11 cellular contexts compared by ENCODE assay signal in the genomic region with DNA sequence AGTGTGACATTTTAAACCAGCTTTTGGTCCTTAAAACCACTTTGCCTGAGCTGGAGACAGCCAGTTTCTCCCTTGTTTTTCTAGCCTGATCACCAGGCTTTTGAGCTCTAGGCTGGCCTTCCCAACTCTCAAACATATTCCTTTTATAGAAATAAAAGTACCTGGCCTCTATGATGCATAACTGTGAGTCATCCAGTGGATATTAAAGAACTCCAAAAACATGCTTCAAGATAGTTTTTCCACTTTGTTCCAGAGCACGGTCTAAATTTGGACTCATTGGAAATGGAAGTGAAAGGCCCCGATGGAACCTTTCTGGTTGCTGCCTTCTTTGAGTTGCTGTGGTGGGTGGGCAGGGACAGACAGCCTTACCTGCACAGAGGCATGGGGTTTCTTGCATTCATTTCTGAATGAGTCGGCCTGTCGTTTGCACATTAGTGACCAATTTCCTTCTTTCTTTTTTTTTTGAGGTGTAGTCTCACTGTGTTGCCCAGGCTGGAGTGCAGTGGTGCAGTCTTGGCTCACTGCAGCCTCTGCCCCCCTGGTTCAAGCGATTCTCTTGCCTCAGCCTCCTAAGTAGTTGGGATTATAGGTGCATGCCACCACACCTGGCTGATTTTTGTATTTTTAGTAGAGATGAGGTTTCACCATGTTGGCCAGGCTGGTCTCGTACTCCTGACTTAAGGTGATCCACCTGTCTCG. TPM values are rescaled to one million over a fixed set of nuclear protein-coding genes. Genes with fewer than 3 reads are reported as not detected.
DNase-seq lines count a peak whose midpoint lies in the region; FAIRE-seq and TF ChIP-seq lines count a peak whose summit lies in the region.
"Had no signal": no experiment of that assay in that cellular context is flagged by ENCODE, and none has a peak within 500 bp of the region (broad histone marks: within the 10 kb centered on the region; RNA-seq: fewer than 3 reads in every experiment).

No MANE protein-coding gene starts in this region.

- no peaks in the 10 kb centered on the region for H3K9me3 ChIP-seq in esophagus muscularis mucosa

- BruUV-seq in Calu3 (replicated peaks; lab: Mats Ljungman, UMichigan) = no TSS peak

- no peaks in the 10 kb centered on the region for H3K9me3 Mint-ChIP-seq in Calu3 (ENCODE audit: low read depth, unreplicated experiment)
- H3K9me3 Mint-ChIP-seq: immature natural killer cell had no signal

- peak overlapping the region; percentile 89 to 92 (median 90) for H3K27ac ChIP-seq in esophagus muscularis mucosa (replicated peaks in 1 of 4)

- peak overlapping the region; percentile 94 for H3K27ac Mint-ChIP-seq in Calu3 (ENCODE audit: unreplicated experiment)
- H3K27ac Mint-ChIP-seq: immature natural killer cell had no signal

- H3K4me1 Mint-ChIP-seq in Calu3 (ENCODE audit: low read depth, unreplicated experiment) = peaks cover 95% of the 10 kb centered on the region

- peaks cover 89 to 100% (median 98%) of the 10 kb centered on the region in 4 donors for H3K4me1 ChIP-seq in esophagus muscularis mucosa

- H3K27me3 Mint-ChIP-seq in Calu3 (ENCODE audit: unreplicated experiment) = no peaks in the 10 kb centered on the region

- CTCF ChIA-PET in Calu3 (lab: Charles Lee) = interaction anchor here (0.8 kb wide), 1 partner anchor 19 kb away, joined by 3 read pairs; no protein-coding TSS in a partner anchor

- H3K36me3 ChIP-seq in esophagus muscularis mucosa = no peaks in the 10 kb centered on the region

- peak overlapping the region; percentile 54 for H3K4me3 Mint-ChIP-seq in Calu3 (ENCODE audit: low read depth, unreplicated experiment)
- H3K4me3 Mint-ChIP-seq: immature natural killer cell had no signal

- H3K27me3 ChIP-seq in esophagus muscularis mucosa = no peaks in the 10 kb centered on the region

- 68% methylated on average over 6 of the region's 7 CpGs for WGBS in esophagus muscularis mucosa

- H3K4me3 ChIP-seq in esophagus muscularis mucosa = peak overlapping the region in 1 of 4 donors; percentile 2

- FAIRE-seq in GM12892 (lab: Jason Lieb, UNC) = no peak

- DNase-seq in Calu3 (no peak), RKO (ENCODE audit: low spot score) (peak; percentile 18), esophagus muscularis mucosa (ENCODE audit: extremely low spot score) (no peak), renal cortical epithelial cell (ENCODE audit: low read depth) (peak; percentile 80), DMS 273 (lab: John Stamatoyannopoulos, UW; ENCODE audit: unreplicated experiment) (no peak), GM12892 (ENCODE audit: insufficient read length) (no peak), NCI-H1092 (lab: John Stamatoyannopoulos, UW) (no peak), cerebellum (ENCODE audit: low spot score) (no peak)
- DNase-seq: activated CD4-positive, alpha-beta T cell treated with anti-CD3 and anti-CD28 coated beads, Interleukin-2, amount 50 U/mL, for 4 hours; cerebellar nuclear complex; immature natural killer cell had no signal

- peaks cover 13% of the 10 kb centered on the region for H3K36me3 Mint-ChIP-seq in Calu3 (ENCODE audit: insufficient read depth, unreplicated experiment)
- H3K36me3 Mint-ChIP-seq: immature natural killer cell had no signal

- intact Hi-C loops in Calu3 (cut with micrococcal nuclease; ENCODE audit: unreplicated experiment) (no loop called here), esophagus muscularis mucosa (cut with DNase I) (no loop called here)

- no peak for TF ChIP-seq CTCF in Calu3 (IDR thresholded peaks at IDR 0.05; ENCODE audit: unreplicated experiment)
- TF ChIP-seq CTCF in esophagus muscularis mucosa (IDR thresholded peaks at IDR 0.05) = no peak

- TF ChIP-seq POLR2A in esophagus muscularis mucosa (IDR thresholded peaks at IDR 0.05; ENCODE audit: low read depth) (no peak), GM12892 (IDR thresholded peaks at IDR 0.05; ENCODE audit: low read depth, low read length) (no peak)

- TF ChIP-seq EP300 in esophagus muscularis mucosa (IDR thresholded peaks at IDR 0.05) = no peak

RNA-seq across cellular contexts. Expression of a gene that starts 43.1 kb away (rescaled TPM):
- 150 and 183 TPM in 2 replicates for total RNA-seq in Calu3 (2022)
- 100 to 1,000 TPM; 112 to 155 (median 145) TPM for total RNA-seq in esophagus muscularis mucosa
- 205 and 408 TPM in 2 replicates for total RNA-seq in renal cortical epithelial cell
- 77.8 TPM for polyA plus RNA-seq in GM12892 (2012; ENCODE audit: missing spikeins)
- 422 TPM for total RNA-seq in cerebellum

Comparison
In these comparisons a context has a peak if more than half of its experiments do, and no peak if none do; other contexts are left out.
1. DNase-seq: peak in RKO (single experiment) and renal cortical epithelial cell (single experiment); none in Calu3 (single experiment), esophagus muscularis mucosa (single experiment), DMS 273 (single experiment), GM12892 (single experiment), NCI-H1092 (single experiment) and cerebellum (single experiment).